10 cellular contexts compared by ENCODE assay signal in genomic region chr10:109894516-109894915, GRCh38. TPM values are rescaled to one million over a fixed set of nuclear protein-coding genes. Genes with fewer than 3 reads are reported as not detected.
DNase-seq lines count a peak whose midpoint lies in the region; ATAC-seq and TF ChIP-seq lines count a peak whose summit lies in the region.
"Had no signal": no experiment of that assay in that cellular context is flagged by ENCODE, and none has a peak within 500 bp of the region (broad histone marks: within the 10 kb centered on the region; RNA-seq: fewer than 3 reads in every experiment).

No MANE protein-coding gene starts in this region.

- H3K36me3 Mint-ChIP-seq in type B pancreatic cell, result peaks cover 48% of the 10 kb centered on the region

- H3K27me3 Mint-ChIP-seq in type B pancreatic cell, result no peaks in the 10 kb centered on the region

- H3K9me3 ChIP-seq in adrenal gland (replicated peaks in 1 of 3), result no peaks in the 10 kb centered on the region
- H3K9me3 ChIP-seq in heart right ventricle, result no peaks in the 10 kb centered on the region
- no peaks in the 10 kb centered on the region for H3K9me3 ChIP-seq in stomach smooth muscle (ENCODE audit: control insufficient read depth in 2 of 2, low read length in 2 of 2)

- H3K4me1 ChIP-seq in adrenal gland (replicated peaks in 1 of 2) (peaks cover 32 to 53% of the 10 kb centered on the region in 2 donors), heart right ventricle (peaks cover 21 to 99% (median 82%) of the 10 kb centered on the region in 9 donors), stomach smooth muscle (ENCODE audit: control insufficient read depth, insufficient read depth, low read length) (peaks cover 52% of the 10 kb centered on the region)

- intact Hi-C loops in adrenal gland (cut with DNase I) (no loop called here), heart right ventricle (cut with DNase I) (loop anchor here in 4 of 10 donors (5.0 to 10.0 kb wide), 5 partner anchors 33 to 383 kb away; partner anchors contain the start of gene ADD3 (in 2 of the 4))

- no peaks in the 10 kb centered on the region for H3K9me3 Mint-ChIP-seq in type B pancreatic cell

- no peak overlapping the region for H3K4me3 Mint-ChIP-seq in type B pancreatic cell

- DNase-seq in adrenal gland, result peak in 6 of 7 donors; percentile 50 to 88 (median 78)
- DNase-seq in heart right ventricle, result peak; percentile 73 to 81
- DNase-seq in NCI-H1694 (lab: John Stamatoyannopoulos, UW), result no peak
- no peak for DNase-seq in LoVo (ENCODE audit: low spot score)
- no peak for DNase-seq in type B pancreatic cell (ENCODE audit: extremely low spot score, unreplicated experiment)
- DNase-seq in germinal center (ENCODE audit: low spot score), result no peak
- DNase-seq: activated naive CD4-positive, alpha-beta T cell treated with Interleukin-2 at 50 U/mL for 16 hours; NCI-H2171 treated with DMSO at 0.1 percent for 48 hours had no signal

- TF ChIP-seq CTCF in adrenal gland (IDR thresholded peaks at IDR 0.05) (no peak), heart right ventricle (IDR thresholded peaks at IDR 0.05) (no peak), type B pancreatic cell (conservative IDR thresholded peaks at IDR 0.05) (no peak)

- H3K36me3 ChIP-seq in adrenal gland (replicated peaks in 1 of 2), result peaks cover 0 to 11% of the 10 kb centered on the region in 2 donors
- H3K36me3 ChIP-seq in heart right ventricle, result peaks cover 0 to 26% (median 6%) of the 10 kb centered on the region in 9 donors
- H3K36me3 ChIP-seq in stomach smooth muscle (ENCODE audit: control insufficient read depth in 2 of 2, insufficient read depth in 2 of 2, low read length in 2 of 2), result peaks cover 13 to 20% of the 10 kb centered on the region in 2 donors

- H3K27me3 ChIP-seq in adrenal gland (no peaks in the 10 kb centered on the region), heart right ventricle (no peaks in the 10 kb centered on the region), stomach smooth muscle (ENCODE audit: control insufficient read depth in 1 of 2, insufficient read depth in 2 of 2, low read length in 2 of 2) (no peaks in the 10 kb centered on the region)

- H3K27ac ChIP-seq in adrenal gland (peak overlapping the region in 3 of 5 donors; percentile 21 to 75 (median 48)), heart right ventricle (peak overlapping the region; percentile 61 to 86 (median 72)), stomach smooth muscle (ENCODE audit: low read length) (peak overlapping the region; percentile 55)

- H3K4me3 ChIP-seq in adrenal gland (no peak overlapping the region), heart right ventricle (no peak overlapping the region), stomach smooth muscle (ENCODE audit: low read length in 2 of 2) (no peak overlapping the region)

- WGBS in adrenal gland, 4 donors, result 58 to 67% (median 61%) methylated on average over 5 of the region's 5 CpGs
- WGBS in heart right ventricle, 2 donors, result 17 to 24% methylated on average over 5 of the region's 5 CpGs

- ATAC-seq in HG03064 (IDR thresholded peaks at IDR 0.05; ENCODE audit: low read depth, unreplicated experiment), result peak; percentile 63
- ATAC-seq in heart right ventricle, result peak; percentile 75 to 86 (median 82)

- H3K27ac Mint-ChIP-seq in type B pancreatic cell, result no peak overlapping the region

- H3K9ac ChIP-seq in stomach smooth muscle (ENCODE audit: low read length in 2 of 2), result no peak overlapping the region

- no peak for TF ChIP-seq POLR2A in adrenal gland (IDR thresholded peaks at IDR 0.05)

- peaks cover 28% of the 10 kb centered on the region for H3K4me1 Mint-ChIP-seq in type B pancreatic cell (ENCODE audit: unreplicated experiment)

RNA-seq across cellular contexts. Expression of gene XPNPEP1, which starts 28.8 kb away (rescaled TPM):
- 10 to 100 TPM; 43.4 to 74.0 (median 58.4) TPM for total RNA-seq in adrenal gland
- polyA plus RNA-seq in adrenal gland, result 10 to 100 TPM; 17.8 to 62.7 (median 29.0) TPM
- 10 to 100 TPM; 35.8 to 51.6 (median 43.5) TPM for total RNA-seq in heart right ventricle
- polyA plus RNA-seq in heart right ventricle, result 10 to 100 TPM; 15.9 to 33.2 TPM
- total RNA-seq in type B pancreatic cell (ENCODE audit: low replicate concordance), result 50.1 and 76.6 TPM in 2 replicates

Comparison
In these comparisons a context has a peak if more than half of its experiments do, and no peak if none do; other contexts are left out.
1. DNase-seq: peak in adrenal gland (6 of 7) and heart right ventricle (2 of 2); none in NCI-H1694 (single experiment), LoVo (single experiment), type B pancreatic cell (single experiment) and germinal center (single experiment).
2. Peak in every context shown above with its lines, with median percentiles within 50 percentile points of each other: H3K27ac ChIP-seq.